ENCODE assay signal across 34 cellular contexts in genomic region chr3:79001255-79001654, GRCh38.
"Had no signal": no experiment of that assay in that cellular context is flagged by ENCODE, and none has a peak within 500 bp of the region (broad histone marks: within the 10 kb centered on the region; RNA-seq: fewer than 3 reads in every experiment).

No MANE protein-coding gene starts in this region.

- H3K4me2 ChIP-seq: KMS-11 had no signal

- H3K36me3 ChIP-seq: MG63 had no signal

- H3K27me3 ChIP-seq: MG63 had no signal

- H3K9ac ChIP-seq: KMS-11 had no signal

- DNase-seq: Karpas-422, Kasumi-1, MG63, MM.1S, MV-4-11, NCI-H1048, NCI-H1092, NCI-H1092 treated with DMSO at 0.1 percent for 48 hours, NCI-H1105, NCI-H1105 treated with DMSO at 0.1 percent for 48 hours, NCI-H1417, NCI-H1417 treated with DMSO at 0.1 percent for 48 hours, NCI-H1436, NCI-H1436 treated with DMSO at 0.1 percent for 48 hours, NCI-H146, NCI-H1694, NCI-H1694 treated with DMSO at 0.1 percent for 48 hours, NCI-H187, NCI-H187 treated with DMSO at 0.1 percent for 48 hours, NCI-H1930, NCI-H2029, NCI-H2029 treated with DMSO at 0.1 percent for 48 hours, NCI-H2081, NCI-H2081 treated with DMSO at 0.1 percent for 48 hours, NCI-H2107, NCI-H2171, NCI-H2171 treated with DMSO at 0.1 percent for 48 hours, NCI-H2227 treated with DMSO at 0.1 percent for 48 hours, NCI-H226, NCI-H345, NCI-H446, NCI-H446 treated with DMSO at 0.1 percent for 48 hours, NCI-H510A had no signal

- H3K9me3 ChIP-seq: MG63 had no signal

- H3K27ac ChIP-seq: KMS-11 had no signal

- H3K4me3 ChIP-seq: MG63 had no signal
